Comparison of ENCODE assay signal across 10 cellular contexts in genomic region chr19:1858412-1859081, GRCh38. TPM values are rescaled to one million over a fixed set of nuclear protein-coding genes. Genes with fewer than 3 reads are reported as not detected.
DNase-seq lines count a peak whose midpoint lies in the region; ATAC-seq and TF ChIP-seq lines count a peak whose summit lies in the region.
"Had no signal": no experiment of that assay in that cellular context is flagged by ENCODE, and none has a peak within 500 bp of the region (broad histone marks: within the 10 kb centered on the region; RNA-seq: fewer than 3 reads in every experiment).

No MANE protein-coding gene starts in this region.

- H3K4me3 ChIP-seq in A673 (ENCODE audit: low read depth, low read length, poor library complexity, severe bottlenecking) = no peak overlapping the region
- H3K4me3 ChIP-seq in mucosa of stomach (ENCODE audit: low read length) = no peak overlapping the region
- H3K4me3 ChIP-seq: PC-9 had no signal

- H3K4me1 ChIP-seq in A673 (ENCODE audit: insufficient read depth, low read length, poor library complexity, severe bottlenecking) = peaks cover 74% of the 10 kb centered on the region
- H3K4me1 ChIP-seq in mucosa of stomach (ENCODE audit: control insufficient read depth, insufficient read depth, low read length) = peaks cover 84% of the 10 kb centered on the region

- DNase-seq in A673 (ENCODE audit: low spot score) = no peak
- peak in 58 of 76 experiments; percentile 32 to 83 (median 66) for DNase-seq in HUDEP-2 (lab: John Stamatoyannopoulos, UW; ENCODE audit: unreplicated experiment in 76 of 76)
- DNase-seq in activated gamma-delta T cell (lab: John Stamatoyannopoulos, UW) = no peak
- DNase-seq in KBM-7 = no peak
- DNase-seq in SKM-1 treated with dmso at 0.1 percent for 144 hours (lab: John Stamatoyannopoulos, UW; ENCODE audit: unreplicated experiment) = no peak
- DNase-seq: DMS79, PC-9 had no signal

- no peak for TF ChIP-seq CTCF in A673 (conservative IDR thresholded peaks at IDR 0.05; ENCODE audit: low read depth, low read length)

- POLR2A ChIA-PET in A673 (lab: Charles Lee; ENCODE audit: low non-redundant PET) = no interaction called here

- H3K36me3 ChIP-seq in A673 (ENCODE audit: insufficient read depth, low read length, poor library complexity, severe bottlenecking) = peaks cover 4% of the 10 kb centered on the region
- H3K36me3 ChIP-seq in mucosa of stomach (ENCODE audit: control insufficient read depth, insufficient read depth, low read length) = no peaks in the 10 kb centered on the region

- no TSS peak for BruUV-seq in A673 (replicated peaks; lab: Mats Ljungman, UMichigan)

- CTCF ChIA-PET in A673 (lab: Charles Lee) = no interaction called here

- H3K27me3 ChIP-seq in A673 (replicated peaks; ENCODE audit: insufficient read depth, low read depth, low read length, poor library complexity) = no peaks in the 10 kb centered on the region
- H3K27me3 ChIP-seq in mucosa of stomach (ENCODE audit: control insufficient read depth, insufficient read depth, low read length) = peaks cover 2% of the 10 kb centered on the region

- in situ Hi-C loops in KBM-7 (cut with MboI; ENCODE audit: low pct_unique_long_range_greater_than_20kb, low sequenced_read_pairs) = no loop called here

- H3K27ac ChIP-seq in A673 (ENCODE audit: low read depth, low read length, poor library complexity, severe bottlenecking) = peak overlapping the region; percentile 49
- peak overlapping the region; percentile 70 for H3K27ac ChIP-seq in angular gyrus (ENCODE audit: low read depth, low read length)
- H3K27ac ChIP-seq: PC-9 had no signal

- H3K9ac ChIP-seq in mucosa of stomach (ENCODE audit: low read length) = peak overlapping the region; percentile 73

- intact Hi-C loops in A673 (cut with micrococcal nuclease; ENCODE audit: unreplicated experiment) = loop anchor here (5.0 kb wide), 1 partner anchor 591 kb away; the partner anchor contains the start of gene CIRBP

- ATAC-seq in GM19463 (IDR thresholded peaks at IDR 0.05; ENCODE audit: unreplicated experiment) = no peak

- H3K9me3 ChIP-seq in A673 (ENCODE audit: low read depth, low read length, poor library complexity, severe bottlenecking) = no peaks in the 10 kb centered on the region
- H3K9me3 ChIP-seq in mucosa of stomach (ENCODE audit: control insufficient read depth, low read length) = no peaks in the 10 kb centered on the region

RNA-seq across cellular contexts. Expression of gene KLF16, which starts 4.8 kb away (rescaled TPM):
- total RNA-seq in A673 (2021) = 46.8 and 49.1 TPM in 2 replicates

RNA-seq across cellular contexts. Expression of gene REXO1, which starts 10.3 kb away (rescaled TPM):
- total RNA-seq in A673 (2021) = 50.6 and 53.0 TPM in 2 replicates

RNA-seq across cellular contexts. Expression of gene ABHD17A, which starts 26.7 kb away (rescaled TPM):
- total RNA-seq in A673 (2021) = 56.9 and 60.0 TPM in 2 replicates

RNA-seq across cellular contexts. Expression of gene ATP8B3, which starts 46.5 kb away (rescaled TPM):
- 8.7 and 10.7 TPM in 2 replicates for total RNA-seq in A673 (2021)

RNA-seq across cellular contexts. Expression of gene ADAT3, which starts 46.7 kb away (rescaled TPM):
- total RNA-seq in A673 (2021) = 14.1 and 18.0 TPM in 2 replicates

Comparison
In these comparisons a context has a peak if more than half of its experiments do, and no peak if none do; other contexts are left out.
1. DNase-seq: peak in HUDEP-2 (58 of 76); none in A673 (single experiment), activated gamma-delta T cell (single experiment), KBM-7 (single experiment) and SKM-1 treated with dmso at 0.1 percent for 144 hours (single experiment).